9 cellular contexts compared by ENCODE assay signal in the genomic region with DNA sequence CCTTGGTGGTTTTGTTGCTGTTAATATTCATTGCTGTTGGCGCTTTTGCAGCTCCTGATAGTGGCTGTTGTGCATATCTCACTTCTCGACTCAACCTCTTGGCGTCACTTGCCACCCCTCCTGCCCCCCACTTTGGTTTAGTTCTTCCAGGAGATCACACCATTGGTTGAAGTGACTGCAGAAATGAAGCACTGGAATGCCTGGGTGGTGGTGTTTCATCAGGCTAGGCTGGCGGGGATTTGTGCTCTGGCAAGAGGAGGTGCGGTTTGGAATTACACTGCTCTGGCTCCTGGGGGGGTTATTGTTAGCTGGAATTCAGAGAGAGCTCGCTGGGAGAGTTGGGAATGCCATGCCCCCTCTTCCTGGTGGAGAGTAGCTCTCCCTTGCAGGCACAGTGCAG. TPM values are rescaled to one million over a fixed set of nuclear protein-coding genes. Genes with fewer than 3 reads are reported as not detected.
DNase-seq lines count a peak whose midpoint lies in the region; ATAC-seq and TF ChIP-seq lines count a peak whose summit lies in the region.
"Had no signal": no experiment of that assay in that cellular context is flagged by ENCODE, and none has a peak within 500 bp of the region (broad histone marks: within the 10 kb centered on the region; RNA-seq: fewer than 3 reads in every experiment).

No MANE protein-coding gene starts in this region.

- TF ChIP-seq CTCF in brain microvascular endothelial cell (IDR thresholded peaks at IDR 0.05; ENCODE audit: low read depth, low read length, missing control alignments) (no peak), tibial nerve (IDR thresholded peaks at IDR 0.05) (no peak)

- peaks cover 0 to 100% (median 86%) of the 10 kb centered on the region in 4 donors for H3K4me1 ChIP-seq in tibial nerve

- no peaks in the 10 kb centered on the region for H3K9me3 Mint-ChIP-seq in activated CD8-positive, alpha-beta memory T cell treated with anti-CD3 and anti-CD28 coated beads, Interleukin-2, amount 10 ng/mL, durations not matched to agents 7 days and 5 days (ENCODE audit: low read depth)

- peaks cover 21% of the 10 kb centered on the region for H3K36me3 Mint-ChIP-seq in activated CD8-positive, alpha-beta memory T cell treated with anti-CD3 and anti-CD28 coated beads, Interleukin-2, amount 10 ng/mL, durations not matched to agents 7 days and 5 days

- no peak for TF ChIP-seq POLR2A in tibial nerve (IDR thresholded peaks at IDR 0.05)

- H3K4me3 ChIP-seq in brain microvascular endothelial cell (ENCODE audit: low read depth, low read length) (no peak overlapping the region), tibial nerve (no peak overlapping the region)
- H3K4me3 ChIP-seq: SJCRH30 had no signal

- in situ Hi-C loops in brain microvascular endothelial cell (cut with HindIII; ENCODE audit: low pct_ligation_motif_present, low sequenced_read_pairs), result no loop called here

- peak overlapping the region; percentile 70 for H3K4me3 Mint-ChIP-seq in activated CD8-positive, alpha-beta memory T cell treated with anti-CD3 and anti-CD28 coated beads, Interleukin-2, amount 10 ng/mL, durations not matched to agents 7 days and 5 days

- H3K27ac ChIP-seq in brain microvascular endothelial cell, result no peak overlapping the region
- H3K27ac ChIP-seq in layer of hippocampus (ENCODE audit: low read depth, low read length), result peak overlapping the region; percentile 48
- peak overlapping the region; percentile 7 to 90 (median 67) for H3K27ac ChIP-seq in tibial nerve
- H3K27ac ChIP-seq: SJCRH30 had no signal

- peaks cover 92% of the 10 kb centered on the region for H3K4me1 Mint-ChIP-seq in activated CD8-positive, alpha-beta memory T cell treated with anti-CD3 and anti-CD28 coated beads, Interleukin-2, amount 10 ng/mL, durations not matched to agents 7 days and 5 days

- CTCF ChIA-PET in activated CD8-positive, alpha-beta memory T cell treated with anti-CD3 and anti-CD28 coated beads, Interleukin-2, amount 10 ng/mL, durations not matched to agents 7 days and 5 days (lab: Charles Lee), result interaction anchor here (0.7 to 5.1 kb wide), 15 partner anchors 9 to 155 kb away, joined by 3 to 36 read pairs (median 4); partner anchors contain the start of gene POMT1

- H3K36me3 ChIP-seq in brain microvascular endothelial cell (replicated peaks), result no peaks in the 10 kb centered on the region
- H3K36me3 ChIP-seq in tibial nerve, result no peaks in the 10 kb centered on the region

- 18 to 32% methylated on average over 6 of the region's 6 CpGs for WGBS in tibial nerve, 2 donors

- H3K27me3 ChIP-seq in brain microvascular endothelial cell (replicated peaks) (no peaks in the 10 kb centered on the region), layer of hippocampus (ENCODE audit: control insufficient read depth, insufficient read depth, low read length) (no peaks in the 10 kb centered on the region), tibial nerve (no peaks in the 10 kb centered on the region)
- H3K27me3 ChIP-seq: SJCRH30 had no signal

- no peaks in the 10 kb centered on the region for H3K27me3 Mint-ChIP-seq in activated CD8-positive, alpha-beta memory T cell treated with anti-CD3 and anti-CD28 coated beads, Interleukin-2, amount 10 ng/mL, durations not matched to agents 7 days and 5 days

- peak overlapping the region; percentile 86 for H3K27ac Mint-ChIP-seq in activated CD8-positive, alpha-beta memory T cell treated with anti-CD3 and anti-CD28 coated beads, Interleukin-2, amount 10 ng/mL, durations not matched to agents 7 days and 5 days

- no peak for ATAC-seq in activated CD8-positive, alpha-beta memory T cell treated with anti-CD3 and anti-CD28 coated beads, Interleukin-2, amount 10 ng/mL, durations not matched to agents 7 days and 5 days
- no peak for ATAC-seq in HG03139 (IDR thresholded peaks at IDR 0.05; ENCODE audit: unreplicated experiment)

- no peak for TF ChIP-seq EP300 in tibial nerve (IDR thresholded peaks at IDR 0.05)

- DNase-seq in activated CD8-positive, alpha-beta memory T cell treated with anti-CD3 and anti-CD28 coated beads, Interleukin-2, amount 10 ng/mL, durations not matched to agents 7 days and 5 days, result no peak
- no peak for DNase-seq in activated CD8-positive, alpha-beta memory T cell treated with anti-CD3 and anti-CD28 coated beads, Interleukin-2, amount 50 U/mL, for 4 hours
- DNase-seq in brain microvascular endothelial cell, result peak; percentile 50
- no peak for DNase-seq in tibial nerve (ENCODE audit: low spot score in 2 of 2)
- DNase-seq in COLO829 (ENCODE audit: low spot score), result no peak
- DNase-seq in dermis blood vessel endothelial cell, result no peak
- DNase-seq: SJCRH30 had no signal

- no peaks in the 10 kb centered on the region for H3K9me3 ChIP-seq in tibial nerve
- H3K9me3 ChIP-seq: SJCRH30 had no signal

RNA-seq across cellular contexts. Expression of gene PRRC2B, which starts 11.5 kb away (rescaled TPM):
- 100 to 1,000 TPM; 242 to 293 TPM for total RNA-seq in activated CD8-positive, alpha-beta memory T cell treated with anti-CD3 and anti-CD28 coated beads, Interleukin-2, amount 10 ng/mL, durations not matched to agents 7 days and 5 days
- 100 to 1,000 TPM in 3 of 4 donors, 10 to 100 TPM in 1; 94.8 to 236 (median 174) TPM for total RNA-seq in tibial nerve
- total RNA-seq in dermis blood vessel endothelial cell, result 63.8 and 110 TPM in 2 replicates
